In genomic region chr20:36866681-36867485, GRCh38 we compare ENCODE assay signal across 12 cellular contexts. TPM values are rescaled to one million over a fixed set of nuclear protein-coding genes. Genes with fewer than 3 reads are reported as not detected.
A peak's percentile ranks its signal among the peaks of the same experiment; 100 is the strongest.
DNase-seq lines count a peak whose midpoint lies in the region; ATAC-seq and TF ChIP-seq lines count a peak whose summit lies in the region.
"Had no signal": no experiment of that assay in that cellular context is flagged by ENCODE, and none has a peak within 500 bp of the region (broad histone marks: within the 10 kb centered on the region; RNA-seq: fewer than 3 reads in every experiment).

No MANE protein-coding gene starts in this region.

- ATAC-seq in CD4-positive, alpha-beta T cell (ENCODE audit: poor library complexity), result no peak
- ATAC-seq in activated B cell treated with CpG ODN at 0.5 μM for 24 hours (ENCODE audit: low read depth) (no peak), HG02623 (IDR thresholded peaks at IDR 0.05; ENCODE audit: unreplicated experiment) (no peak)
- ATAC-seq in naive thymus-derived CD4-positive, alpha-beta T cell, result no peak
- ATAC-seq: psoas muscle had no signal

- intact Hi-C loops in CD4-positive, alpha-beta T cell (cut with DNase I, micrococcal nuclease), result no loop called here
- intact Hi-C loops in activated B cell treated with CpG ODN at 0.5 μM for 24 hours (cut with micrococcal nuclease), result loop anchor here (1.0 kb wide), 1 partner anchor 20 kb away; no protein-coding TSS in a partner anchor
- intact Hi-C loops in naive thymus-derived CD4-positive, alpha-beta T cell (cut with micrococcal nuclease), result loop anchor here in 1 of 2 donors (10.0 kb wide), 1 partner anchor 252 kb away; no protein-coding TSS in a partner anchor

- peak overlapping the region; percentile 85 for H3K4me3 Mint-ChIP-seq in CD4-positive, alpha-beta T cell
- H3K4me3 Mint-ChIP-seq in activated B cell treated with CpG ODN at 0.5 μM for 24 hours, result peak overlapping the region; percentile 68
- peak overlapping the region in 2 of 10 donors; percentile 33 to 48 for H3K4me3 Mint-ChIP-seq in naive thymus-derived CD4-positive, alpha-beta T cell
- H3K4me3 Mint-ChIP-seq in activated CD4-positive, alpha-beta memory T cell treated with anti-CD3 and anti-CD28 coated beads, Interleukin-2, amount 10 ng/mL, durations not matched to agents 7 days and 5 days, result no peak overlapping the region

- no peak for DNase-seq in CD4-positive, alpha-beta T cell
- no peak for DNase-seq in activated B cell treated with CpG ODN at 0.5 μM for 24 hours
- DNase-seq in medulla oblongata (ENCODE audit: extremely low spot score), result peak; percentile 60
- DNase-seq in NCI-H2029 (lab: John Stamatoyannopoulos, UW), result no peak
- DNase-seq in naive thymus-derived CD4-positive, alpha-beta T cell, result no peak
- DNase-seq in activated CD4-positive, alpha-beta memory T cell treated with anti-CD3 and anti-CD28 coated beads, Interleukin-2, amount 10 ng/mL, durations not matched to agents 7 days and 5 days, result no peak
- DNase-seq: H7; psoas muscle; stimulated activated CD4-positive, alpha-beta T cell treated with anti-CD3 and anti-CD28 coated beads, Interleukin-4, amount 100 ng/mL, for 1 hour had no signal

- H3K36me3 ChIP-seq in HEK293 (ENCODE audit: control insufficient read depth in 2 of 2, insufficient read depth in 1 of 2, low read length in 2 of 2), result no peaks in the 10 kb centered on the region
- H3K36me3 ChIP-seq in naive thymus-derived CD4-positive, alpha-beta T cell (ENCODE audit: control insufficient read depth in 2 of 3, insufficient read depth in 3 of 3, low read length in 3 of 3), result no peaks in the 10 kb centered on the region

- CTCF ChIA-PET in CD4-positive, alpha-beta T cell (lab: Charles Lee), result interaction anchor here (1.1 kb wide), 1 partner anchor 19 kb away, joined by 3 read pairs; no protein-coding TSS in a partner anchor
- CTCF ChIA-PET in HEK293 (lab: Yijun Ruan, JAX), result interaction anchor here (0.7 to 1.2 kb wide), 3 partner anchors 20 to 1353 kb away, joined by 3 to 5 read pairs (median 5); no protein-coding TSS in a partner anchor
- CTCF ChIA-PET in activated B cell treated with CpG ODN at 0.5 μM for 24 hours (lab: Charles Lee), result interaction anchor here (0.7 to 1.2 kb wide), 7 partner anchors 20 to 309 kb away, joined by 3 to 9 read pairs (median 3); no protein-coding TSS in a partner anchor
- CTCF ChIA-PET in naive thymus-derived CD4-positive, alpha-beta T cell (lab: Charles Lee), result no interaction called here
- CTCF ChIA-PET in activated CD4-positive, alpha-beta memory T cell treated with anti-CD3 and anti-CD28 coated beads, Interleukin-2, amount 10 ng/mL, durations not matched to agents 7 days and 5 days (lab: Charles Lee), result interaction anchor here (0.8 kb wide), 1 partner anchor 20 kb away, joined by 3 read pairs; no protein-coding TSS in a partner anchor

- H3K4me1 ChIP-seq in HEK293 (ENCODE audit: control insufficient read depth, insufficient read depth, low read length), result peaks cover 3% of the 10 kb centered on the region; the same call in 1 of the 2 replicates
- no peaks in the 10 kb centered on the region for H3K4me1 ChIP-seq in naive thymus-derived CD4-positive, alpha-beta T cell (ENCODE audit: control insufficient read depth in 2 of 2, insufficient read depth in 2 of 2, low read length in 2 of 2)

- H3K4me1 Mint-ChIP-seq in CD4-positive, alpha-beta T cell (ENCODE audit: low read depth), result peaks cover 4% of the 10 kb centered on the region
- peaks cover 34% of the 10 kb centered on the region for H3K4me1 Mint-ChIP-seq in activated B cell treated with CpG ODN at 0.5 μM for 24 hours
- H3K4me1 Mint-ChIP-seq in naive thymus-derived CD4-positive, alpha-beta T cell, result peaks cover 0 to 14% (median 0%) of the 10 kb centered on the region in 7 donors
- peaks cover 15% of the 10 kb centered on the region for H3K4me1 Mint-ChIP-seq in activated CD4-positive, alpha-beta memory T cell treated with anti-CD3 and anti-CD28 coated beads, Interleukin-2, amount 10 ng/mL, durations not matched to agents 7 days and 5 days

- no peaks in the 10 kb centered on the region for H3K9me3 Mint-ChIP-seq in CD4-positive, alpha-beta T cell
- H3K9me3 Mint-ChIP-seq in activated B cell treated with CpG ODN at 0.5 μM for 24 hours, result no peaks in the 10 kb centered on the region
- no peaks in the 10 kb centered on the region for H3K9me3 Mint-ChIP-seq in naive thymus-derived CD4-positive, alpha-beta T cell
- no peaks in the 10 kb centered on the region for H3K9me3 Mint-ChIP-seq in activated CD4-positive, alpha-beta memory T cell treated with anti-CD3 and anti-CD28 coated beads, Interleukin-2, amount 10 ng/mL, durations not matched to agents 7 days and 5 days
- H3K9me3 Mint-ChIP-seq: mesothelial cell of epicardium had no signal

- no peak for TF ChIP-seq CTCF in CD4-positive, alpha-beta T cell (IDR thresholded peaks at IDR 0.05)
- TF ChIP-seq CTCF in HEK293 (tag by site-specific recombination; IDR thresholded peaks at IDR 0.05), result no peak
- no peak for TF ChIP-seq CTCF in activated B cell treated with CpG ODN at 0.5 μM for 24 hours (IDR thresholded peaks at IDR 0.05)

- no peak overlapping the region for H3K27ac Mint-ChIP-seq in CD4-positive, alpha-beta T cell
- peak overlapping the region; percentile 81 for H3K27ac Mint-ChIP-seq in activated B cell treated with CpG ODN at 0.5 μM for 24 hours
- no peak overlapping the region for H3K27ac Mint-ChIP-seq in naive thymus-derived CD4-positive, alpha-beta T cell
- H3K27ac Mint-ChIP-seq in activated CD4-positive, alpha-beta memory T cell treated with anti-CD3 and anti-CD28 coated beads, Interleukin-2, amount 10 ng/mL, durations not matched to agents 7 days and 5 days, result no peak overlapping the region

- H3K4me3 ChIP-seq in HEK293 (ENCODE audit: low read depth, low read length), result no peak overlapping the region
- no peak overlapping the region for H3K4me3 ChIP-seq in naive thymus-derived CD4-positive, alpha-beta T cell (ENCODE audit: low read length)
- H3K4me3 ChIP-seq: psoas muscle had no signal

- no peaks in the 10 kb centered on the region for H3K9me3 ChIP-seq in CD4-positive, alpha-beta T cell (ENCODE audit: control insufficient read depth, low read length)
- H3K9me3 ChIP-seq in HEK293 (ENCODE audit: control insufficient read depth, insufficient read depth, low read depth, low read length), result no peaks in the 10 kb centered on the region
- H3K9me3 ChIP-seq in naive thymus-derived CD4-positive, alpha-beta T cell (ENCODE audit: control insufficient read depth in 2 of 3, low read length in 3 of 3), result no peaks in the 10 kb centered on the region
- H3K9me3 ChIP-seq: psoas muscle had no signal

- H3K36me3 Mint-ChIP-seq in CD4-positive, alpha-beta T cell (ENCODE audit: low read depth), result no peaks in the 10 kb centered on the region
- H3K36me3 Mint-ChIP-seq in activated B cell treated with CpG ODN at 0.5 μM for 24 hours (ENCODE audit: low read depth), result peaks cover 1% of the 10 kb centered on the region
- H3K36me3 Mint-ChIP-seq in naive thymus-derived CD4-positive, alpha-beta T cell, result peaks cover 0 to 3% (median 0%) of the 10 kb centered on the region in 5 donors
- no peaks in the 10 kb centered on the region for H3K36me3 Mint-ChIP-seq in activated CD4-positive, alpha-beta memory T cell treated with anti-CD3 and anti-CD28 coated beads, Interleukin-2, amount 10 ng/mL, durations not matched to agents 7 days and 5 days (ENCODE audit: low read depth)
- H3K36me3 Mint-ChIP-seq: mesothelial cell of epicardium had no signal

- H3K27me3 ChIP-seq in CD4-positive, alpha-beta T cell (ENCODE audit: control insufficient read depth, insufficient read depth, low read length), result peaks cover 10% of the 10 kb centered on the region
- H3K27me3 ChIP-seq in naive thymus-derived CD4-positive, alpha-beta T cell (ENCODE audit: control insufficient read depth in 2 of 2, insufficient read depth in 2 of 2, low read length in 2 of 2), result no peaks in the 10 kb centered on the region

- H3K27ac ChIP-seq in CD4-positive, alpha-beta T cell (ENCODE audit: low read depth, low read length), result no peak overlapping the region
- H3K27ac ChIP-seq in HEK293 (ENCODE audit: extremely low read depth, low read depth, low read length), result no peak overlapping the region
- no peak overlapping the region for H3K27ac ChIP-seq in naive thymus-derived CD4-positive, alpha-beta T cell (ENCODE audit: low read depth, low read length)
- H3K27ac ChIP-seq: psoas muscle had no signal

- H3K27me3 Mint-ChIP-seq in CD4-positive, alpha-beta T cell, result peaks cover 30% of the 10 kb centered on the region
- H3K27me3 Mint-ChIP-seq in activated B cell treated with CpG ODN at 0.5 μM for 24 hours, result no peaks in the 10 kb centered on the region
- peaks cover 0 to 31% (median 8%) of the 10 kb centered on the region in 5 donors for H3K27me3 Mint-ChIP-seq in naive thymus-derived CD4-positive, alpha-beta T cell
- H3K27me3 Mint-ChIP-seq in activated CD4-positive, alpha-beta memory T cell treated with anti-CD3 and anti-CD28 coated beads, Interleukin-2, amount 10 ng/mL, durations not matched to agents 7 days and 5 days, result peaks cover 29% of the 10 kb centered on the region

- POLR2A ChIA-PET in CD4-positive, alpha-beta T cell (lab: Charles Lee), result interaction anchor here (1.1 kb wide), 1 partner anchor 20 kb away, joined by 3 read pairs; no protein-coding TSS in a partner anchor
- POLR2A ChIA-PET in HEK293 (lab: Yijun Ruan, JAX) (interaction anchor here (1.0 kb wide), 1 partner anchor 34 kb away, joined by 3 read pairs; no protein-coding TSS in a partner anchor), activated B cell treated with CpG ODN at 0.5 μM for 24 hours (lab: Charles Lee) (interaction anchor here (0.5 to 1.1 kb wide), 9 partner anchors 8 to 1340 kb away, joined by 3 to 9 read pairs (median 4); partner anchors contain the start of gene TGIF2)
- POLR2A ChIA-PET in naive thymus-derived CD4-positive, alpha-beta T cell (lab: Charles Lee), result no interaction called here
- POLR2A ChIA-PET in activated CD4-positive, alpha-beta memory T cell treated with anti-CD3 and anti-CD28 coated beads, Interleukin-2, amount 10 ng/mL, durations not matched to agents 7 days and 5 days (lab: Charles Lee), result no interaction called here

TF ChIP-seq in HEK293, 187 proteins besides CTCF, POLR2A, EP300 and RAD21 (continues in another document):
- TF ChIP-seq ZNF623 (tag by site-specific recombination; IDR thresholded peaks at IDR 0.05) (no peak), ZNF19 (tag by site-specific recombination; IDR thresholded peaks at IDR 0.05; ENCODE audit: low read depth) (no peak)

RNA-seq across cellular contexts. Expression of gene TLDC2, which starts 9.1 kb away (rescaled TPM):
- total RNA-seq in CD4-positive, alpha-beta T cell, result not detected
- not detected in 2 replicates for total RNA-seq in activated B cell treated with CpG ODN at 0.5 μM for 24 hours
- under 1 TPM in 2 of 5 experiments, not detected in 3; 0.42 to 0.49 TPM for total RNA-seq in naive thymus-derived CD4-positive, alpha-beta T cell
- under 1 TPM; 0.37 to 0.38 TPM for polyA plus RNA-seq in naive thymus-derived CD4-positive, alpha-beta T cell
- total RNA-seq in activated CD4-positive, alpha-beta memory T cell treated with anti-CD3 and anti-CD28 coated beads, Interleukin-2, amount 10 ng/mL, durations not matched to agents 7 days and 5 days, result not detected

Comparison
In these comparisons a context has a peak if more than half of its experiments do, and no peak if none do; other contexts are left out.
1. POLR2A ChIA-PET loops: an anchor here in CD4-positive, alpha-beta T cell (1.1 kb wide), HEK293 (1.0 kb wide) and activated B cell treated with CpG ODN at 0.5 μM for 24 hours (0.5 to 1.1 kb wide); none called in naive thymus-derived CD4-positive, alpha-beta T cell and activated CD4-positive, alpha-beta memory T cell treated with anti-CD3 and anti-CD28 coated beads, Interleukin-2, amount 10 ng/mL, durations not matched to agents 7 days and 5 days.